In the genomic region with DNA sequence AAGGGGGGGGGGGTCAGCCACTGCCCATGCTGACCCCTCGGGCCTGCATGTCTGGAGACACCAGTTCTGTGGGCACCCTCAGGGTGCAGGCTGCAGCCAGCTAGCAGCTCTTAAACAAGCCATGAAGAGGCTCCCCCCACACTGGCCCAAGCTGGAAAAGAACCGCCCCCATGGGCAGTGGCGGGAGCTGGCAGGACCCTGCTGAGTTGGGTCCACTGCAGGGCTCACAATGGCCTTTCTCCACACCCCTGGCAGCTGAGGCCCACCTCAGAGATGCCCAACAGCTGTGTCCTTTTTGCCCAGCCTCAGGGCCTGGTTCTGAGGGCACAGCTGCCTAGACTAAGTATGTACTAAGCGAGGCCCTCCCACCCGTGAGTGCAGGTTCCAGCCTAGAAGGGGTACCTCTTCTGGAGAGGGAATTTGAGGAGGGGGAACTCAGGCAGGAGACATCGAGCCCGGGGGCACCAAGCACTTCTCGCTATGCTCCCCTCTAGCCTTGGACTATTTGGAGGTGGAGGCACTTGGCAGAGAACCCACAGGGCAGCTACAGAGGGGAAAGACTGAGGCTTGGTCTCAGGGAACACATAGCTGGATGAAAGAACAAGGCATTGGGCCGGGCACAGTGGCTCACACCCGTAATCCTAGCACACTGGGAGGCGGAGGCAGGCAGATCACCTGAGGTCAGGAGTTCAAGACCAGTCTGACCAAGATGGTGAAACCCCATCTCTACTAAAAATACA, we compare ENCODE assay signal across 1 cellular context.
TF ChIP-seq lines count a peak whose summit lies in the region.

No MANE protein-coding gene starts in this region.

TF ChIP-seq in H1, 55 proteins besides CTCF, POLR2A, EP300 and RAD21:
- TF ChIP-seq, protein P1, sequence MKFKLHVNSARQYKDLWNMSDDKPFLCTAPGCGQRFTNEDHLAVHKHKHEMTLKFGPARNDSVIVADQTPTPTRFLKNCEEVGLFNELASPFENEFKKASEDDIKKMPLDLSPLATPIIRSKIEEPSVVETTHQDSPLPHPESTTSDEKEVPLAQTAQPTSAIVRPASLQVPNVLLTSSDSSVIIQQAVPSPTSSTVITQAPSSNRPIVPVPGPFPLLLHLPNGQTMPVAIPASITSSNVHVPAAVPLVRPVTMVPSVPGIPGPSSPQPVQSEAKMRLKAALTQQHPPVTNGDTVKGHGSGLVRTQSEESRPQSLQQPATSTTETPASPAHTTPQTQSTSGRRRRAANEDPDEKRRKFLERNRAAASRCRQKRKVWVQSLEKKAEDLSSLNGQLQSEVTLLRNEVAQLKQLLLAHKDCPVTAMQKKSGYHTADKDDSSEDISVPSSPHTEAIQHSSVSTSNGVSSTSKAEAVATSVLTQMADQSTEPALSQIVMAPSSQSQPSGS (IDR thresholded peaks at IDR 0.05; ENCODE audit: low read length) = no peak
- TF ChIP-seq TCF12 (IDR thresholded peaks at IDR 0.05; ENCODE audit: low read depth, low read length) (no peak), BACH1 (IDR thresholded peaks at IDR 0.05; ENCODE audit: low read length) (no peak), BCL11A (IDR thresholded peaks at IDR 0.05; ENCODE audit: low read depth in 2 of 2, low read length in 2 of 2) (no peak), EGR1 (IDR thresholded peaks at IDR 0.05; ENCODE audit: borderline replicate concordance, low read depth, low read length) (no peak), ASH2L (IDR thresholded peaks at IDR 0.05; ENCODE audit: low read length) (no peak), ZNF274 (IDR thresholded peaks at IDR 0.05; ENCODE audit: borderline replicate concordance, extremely low read depth, low read length) (no peak)
